In the genomic region with DNA sequence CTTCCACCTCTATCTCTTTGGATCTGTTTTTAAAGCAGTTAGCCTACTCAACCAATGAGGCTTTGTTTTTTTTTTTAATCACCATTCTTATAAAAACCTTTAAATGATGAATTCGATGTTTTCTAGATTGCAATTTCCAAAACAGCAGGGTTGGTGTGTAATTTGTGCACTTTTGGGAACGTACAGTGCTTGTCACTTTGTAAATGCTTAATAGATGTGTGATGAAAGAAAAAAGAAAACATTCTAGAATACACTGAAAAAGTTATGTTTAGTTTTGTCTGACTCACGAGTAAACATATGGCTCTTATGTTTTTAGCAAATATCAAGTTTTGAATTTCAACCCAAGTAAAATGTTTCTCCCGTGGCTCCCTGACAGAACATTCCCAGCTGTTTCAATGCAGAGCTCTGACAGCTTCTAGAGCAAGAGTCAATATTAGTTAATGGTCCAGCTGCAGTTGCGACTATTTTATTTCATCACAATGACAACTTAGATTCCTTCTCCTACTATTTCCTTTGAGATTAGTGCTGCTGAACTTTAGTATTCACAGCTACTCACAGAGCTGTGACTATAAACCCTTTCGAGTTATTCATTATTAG, we compare ENCODE assay signal across 16 cellular contexts.
DNase-seq lines count a peak whose midpoint lies in the region; ATAC-seq, FAIRE-seq and TF ChIP-seq lines count a peak whose summit lies in the region.
"Had no signal": no experiment of that assay in that cellular context is flagged by ENCODE, and none has a peak within 500 bp of the region (broad histone marks: within the 10 kb centered on the region; RNA-seq: fewer than 3 reads in every experiment).

No MANE protein-coding gene starts in this region.

- H3K9me3 ChIP-seq in IMR-90 (ENCODE audit: control insufficient read depth, insufficient read depth, low read length), result no peaks in the 10 kb centered on the region
- peaks cover 26% of the 10 kb centered on the region for H3K9me3 ChIP-seq in Karpas-422 (ENCODE audit: low read length)
- H3K9me3 ChIP-seq: vagina had no signal

- TF ChIP-seq POLR2A in IMR-90 (IDR thresholded peaks at IDR 0.05; ENCODE audit: low read depth, low read length), result no peak

- H2BK20ac ChIP-seq in IMR-90 (ENCODE audit: low read depth, low read length), result no peak overlapping the region

- H3K4me1 ChIP-seq in ACC112 (ENCODE audit: control insufficient read depth, insufficient read depth, low read length, unreplicated experiment), result peaks cover 8% of the 10 kb centered on the region
- H3K4me1 ChIP-seq in IMR-90 (ENCODE audit: control insufficient read depth, insufficient read depth, low read length), result peaks cover 6% of the 10 kb centered on the region
- H3K4me1 ChIP-seq in Karpas-422 (ENCODE audit: low read length), result no peaks in the 10 kb centered on the region
- H3K4me1 ChIP-seq: adrenal gland, parathyroid adenoma, vagina had no signal

- H3K79me2 ChIP-seq in ACC112 (ENCODE audit: control insufficient read depth, insufficient read depth, low read length, unreplicated experiment) (no peaks in the 10 kb centered on the region), Karpas-422 (ENCODE audit: low read length) (no peaks in the 10 kb centered on the region)
- H3K79me2 ChIP-seq: hepatocyte, parathyroid adenoma had no signal

- peak overlapping the region; percentile 99; the same call in 1 of the 2 replicates for H3K4ac ChIP-seq in IMR-90 (ENCODE audit: low read depth, low read length)

- no peak overlapping the region for H3K14ac ChIP-seq in IMR-90 (replicated peaks; ENCODE audit: low read depth, low read length)

- peak overlapping the region; percentile 94 for H2BK5ac ChIP-seq in IMR-90 (ENCODE audit: low read depth, low read length, poor library complexity, severe bottlenecking)

- H2AK9ac ChIP-seq in IMR-90 (replicated peaks; ENCODE audit: low read depth, low read length, poor library complexity), result no peak overlapping the region

- ATAC-seq in IMR-90 (ENCODE audit: low read depth), result peak; percentile 93
- ATAC-seq: GM12878 had no signal

- peaks cover 4% of the 10 kb centered on the region for H3K36me3 ChIP-seq in ACC112 (ENCODE audit: insufficient read depth, low read length)
- H3K36me3 ChIP-seq in IMR-90 (ENCODE audit: control insufficient read depth, insufficient read depth, low read length), result no peaks in the 10 kb centered on the region
- no peaks in the 10 kb centered on the region for H3K36me3 ChIP-seq in Karpas-422 (ENCODE audit: insufficient read depth, low read length)
- H3K36me3 ChIP-seq: adrenal gland, vagina had no signal

- TF ChIP-seq RAD21 in IMR-90 (IDR thresholded peaks at IDR 0.05; ENCODE audit: low read length), result no peak

- H3K56ac ChIP-seq in IMR-90 (ENCODE audit: extremely low read depth, insufficient read depth, low read length), result no peak overlapping the region; the same call in 1 of the 2 replicates

- FAIRE-seq in endometrium (lab: Jason Lieb, UNC), result peak; percentile 72
- FAIRE-seq: colon, GM12878 had no signal

- H2BK15ac ChIP-seq in IMR-90 (ENCODE audit: low read depth, low read length), result peak overlapping the region; percentile 99; the same call in 2 of the 3 replicates

- H3K23ac ChIP-seq in IMR-90 (ENCODE audit: low read depth, low read length), result no peak overlapping the region

- H3K27me3 ChIP-seq in ACC112 (ENCODE audit: insufficient read depth, low read length) (no peaks in the 10 kb centered on the region), IMR-90 (ENCODE audit: control insufficient read depth, insufficient read depth, low read length) (no peaks in the 10 kb centered on the region), Karpas-422 (ENCODE audit: low read length) (no peaks in the 10 kb centered on the region)
- H3K27me3 ChIP-seq: adrenal gland, hepatocyte, vagina had no signal

- peak overlapping the region; percentile 100 for H2BK120ac ChIP-seq in IMR-90 (ENCODE audit: low read depth, low read length)

- no peaks in the 10 kb centered on the region for H3K79me1 ChIP-seq in IMR-90 (ENCODE audit: low read depth in 1 of 2, low read length in 2 of 2)

- TF ChIP-seq CTCF in IMR-90 (conservative IDR thresholded peaks at IDR 0.05; ENCODE audit: low read depth, low read length), result no peak

- dilution Hi-C loops in IMR-90 (cut with HindIII; ENCODE audit: low sequenced_read_pairs, unreplicated experiment), result no loop called here

- peak overlapping the region; percentile 99; the same call in 1 of the 2 replicates for H3K18ac ChIP-seq in IMR-90 (ENCODE audit: low read depth, low read length)

- WGBS in IMR-90 (ENCODE audit: extremely low coverage in 2 of 2, insufficient read length in 1 of 2), 2 experiments, result 0% methylated on average over 2 of the region's 6 CpGs; no CpG with 5 or more reads in 1 of the 2 experiments

- no peaks in the 10 kb centered on the region for H3K9me2 ChIP-seq in Karpas-422 (replicated peaks; ENCODE audit: insufficient read depth, low read length)

- H2AFZ ChIP-seq in ACC112 (ENCODE audit: low read length, unreplicated experiment), result peak overlapping the region; percentile 22
- no peak overlapping the region for H2AFZ ChIP-seq in IMR-90 (replicated peaks; ENCODE audit: low read length, poor library complexity)
- no peak overlapping the region; the same call in 1 of the 2 replicates for H2AFZ ChIP-seq in Karpas-422 (ENCODE audit: low read length)
- H2AFZ ChIP-seq: hepatocyte, parathyroid adenoma had no signal

- intact Hi-C loops in IMR-90 (cut with micrococcal nuclease), result no loop called here

- DNase-seq in IMR-90 (peak; percentile 82), myocyte (ENCODE audit: low read depth) (peak; percentile 47), anterior cingulate cortex (lab: John Stamatoyannopoulos, UW) (no peak), Karpas-422 (no peak)
- DNase-seq in activated CD8-positive, alpha-beta memory T cell treated with anti-CD3 and anti-CD28 coated beads, Interleukin-2, amount 50 U/mL, for 4 hours, result no peak
- no peak for DNase-seq in stimulated activated CD4-positive, alpha-beta T cell treated with anti-CD3 and anti-CD28 coated beads, Interleukin-1b, Interleukin-23, amount 100 ng/mL, for 48 hours
- DNase-seq: adrenal gland; KG1; NK-92 treated with Interleukin-12 subunit alpha and Interleukin-12 subunit beta, amount 100 ng/mL, for 24 hours had no signal

- POLR2A ChIA-PET in IMR-90 (lab: Charles Lee; ENCODE audit: unreplicated experiment), result interaction anchor here (0.5 kb wide), 1 partner anchor 417 kb away, joined by 4 read pairs; no protein-coding TSS in a partner anchor

- in situ Hi-C loops in IMR-90 (cut with MboI; ENCODE audit: low sequenced_read_pairs), result no loop called here

- no peak overlapping the region for H2AK5ac ChIP-seq in IMR-90 (ENCODE audit: low read depth, low read length)

- peak overlapping the region; percentile 99; the same call in 1 of the 2 replicates for H4K91ac ChIP-seq in IMR-90 (ENCODE audit: insufficient read depth, low read depth, low read length)

- peak overlapping the region in 1 of 2 experiments; percentile 76; a peak in 2 of 4 replicates for H4K8ac ChIP-seq in IMR-90 (ENCODE audit: low read depth in 2 of 2, low read length in 2 of 2)

- 0 out of 2 replicates have a peak overlapping the region, but pooled peaks have one; percentile 31 for H3K4me3 ChIP-seq in ACC112 (ENCODE audit: low read depth, low read length)
- H3K4me3 ChIP-seq in IMR-90 (ENCODE audit: insufficient read depth, low read depth, low read length), result no peak overlapping the region
- no peak overlapping the region for H3K4me3 ChIP-seq in Karpas-422 (ENCODE audit: low read length)
- H3K4me3 ChIP-seq: adrenal gland, GM12878, hepatocyte, vagina had no signal

- H3K9me1 ChIP-seq in IMR-90 (ENCODE audit: insufficient read depth, low read length), result peaks cover 3% of the 10 kb centered on the region; the same call in 1 of the 2 replicates

- H3K4me2 ChIP-seq in IMR-90 (ENCODE audit: low read depth, low read length), result peak overlapping the region; percentile 77; the same call in 1 of the 2 replicates
- no peak overlapping the region for H3K4me2 ChIP-seq in Karpas-422 (ENCODE audit: low read depth, low read length, poor library complexity, severe bottlenecking)
- H3K4me2 ChIP-seq: hepatocyte had no signal

- no peak overlapping the region for H3K9ac ChIP-seq in IMR-90 (ENCODE audit: low read depth, low read length)
- H3K9ac ChIP-seq in Karpas-422 (ENCODE audit: low read length), result no peak overlapping the region
- H3K9ac ChIP-seq: parathyroid adenoma had no signal

- H3K27ac ChIP-seq in ACC112 (ENCODE audit: low read depth, low read length) (no peak overlapping the region), IMR-90 (ENCODE audit: insufficient read depth, low read length) (peak overlapping the region; percentile 90; the same call in 1 of the 2 replicates), Karpas-422 (ENCODE audit: low read length) (no peak overlapping the region)
- H3K27ac ChIP-seq: adrenal gland, hepatocyte, parathyroid adenoma, vagina had no signal

- CTCF ChIA-PET in IMR-90 (lab: Yijun Ruan, JAX), result interaction anchor here (0.6 to 0.9 kb wide), 3 partner anchors 15 to 366 kb away, joined by 3 to 4 read pairs (median 4); no protein-coding TSS in a partner anchor

- no TSS peak for BruUV-seq in IMR-90 (replicated peaks; lab: Mats Ljungman, UMichigan)

- H4K20me1 ChIP-seq in IMR-90 (ENCODE audit: insufficient read depth, low read length) (no peaks in the 10 kb centered on the region), Karpas-422 (ENCODE audit: insufficient read depth, low read depth, low read length) (no peaks in the 10 kb centered on the region)

- no peak overlapping the region for H4K5ac ChIP-seq in IMR-90 (ENCODE audit: low read depth, low read length)

TF ChIP-seq in IMR-90, 13 proteins besides CTCF, POLR2A, EP300 and RAD21 (continues in another document):
- TF ChIP-seq, protein P1, sequence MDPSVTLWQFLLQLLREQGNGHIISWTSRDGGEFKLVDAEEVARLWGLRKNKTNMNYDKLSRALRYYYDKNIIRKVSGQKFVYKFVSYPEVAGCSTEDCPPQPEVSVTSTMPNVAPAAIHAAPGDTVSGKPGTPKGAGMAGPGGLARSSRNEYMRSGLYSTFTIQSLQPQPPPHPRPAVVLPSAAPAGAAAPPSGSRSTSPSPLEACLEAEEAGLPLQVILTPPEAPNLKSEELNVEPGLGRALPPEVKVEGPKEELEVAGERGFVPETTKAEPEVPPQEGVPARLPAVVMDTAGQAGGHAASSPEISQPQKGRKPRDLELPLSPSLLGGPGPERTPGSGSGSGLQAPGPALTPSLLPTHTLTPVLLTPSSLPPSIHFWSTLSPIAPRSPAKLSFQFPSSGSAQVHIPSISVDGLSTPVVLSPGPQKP (IDR thresholded peaks at IDR 0.05; ENCODE audit: borderline replicate concordance, low read depth, low read length), result no peak
- no peak for TF ChIP-seq BHLHE40 (IDR thresholded peaks at IDR 0.05; ENCODE audit: low read depth, low read length)
- TF ChIP-seq SMC3 (IDR thresholded peaks at IDR 0.05; ENCODE audit: low read depth, low read length), result no peak
- no peak for TF ChIP-seq MAZ (IDR thresholded peaks at IDR 0.05; ENCODE audit: borderline replicate concordance, low read depth, low read length)
- no peak for TF ChIP-seq CHD1 (IDR thresholded peaks at IDR 0.05; ENCODE audit: low read depth, low read length)
- TF ChIP-seq RCOR1 (IDR thresholded peaks at IDR 0.05; ENCODE audit: insufficient replicate concordance, low read length), result no peak
- no peak for TF ChIP-seq MAFK (IDR thresholded peaks at IDR 0.05; ENCODE audit: low read depth, low read length)
- no peak for TF ChIP-seq MXI1 (IDR thresholded peaks at IDR 0.05; ENCODE audit: borderline replicate concordance, low read depth, low read length)

Comparison
In these comparisons a context has a peak if more than half of its experiments do, and no peak if none do; other contexts are left out.
1. DNase-seq: peak in IMR-90 (single experiment) and myocyte (single experiment); none in anterior cingulate cortex (0 of 58), Karpas-422 (single experiment), activated CD8-positive, alpha-beta memory T cell treated with anti-CD3 and anti-CD28 coated beads, Interleukin-2, amount 50 U/mL, for 4 hours (single experiment) and stimulated activated CD4-positive, alpha-beta T cell treated with anti-CD3 and anti-CD28 coated beads, Interleukin-1b, Interleukin-23, amount 100 ng/mL, for 48 hours (single experiment).